8 cellular contexts compared by ENCODE assay signal in genomic region chr12:7190268-7191055, GRCh38. TPM values are rescaled to one million over a fixed set of nuclear protein-coding genes. Genes with fewer than 3 reads are reported as not detected.
A peak's percentile ranks its signal among the peaks of the same experiment; 100 is the strongest.
DNase-seq lines count a peak whose midpoint lies in the region; ATAC-seq and TF ChIP-seq lines count a peak whose summit lies in the region.

No MANE protein-coding gene starts in this region.

- no peaks in the 10 kb centered on the region for H3K27me3 Mint-ChIP-seq in central memory CD8-positive, alpha-beta T cell
- H3K27me3 Mint-ChIP-seq in stimulated activated naive CD8-positive, alpha-beta T cell treated with anti-CD3 and anti-CD28 coated beads, Interleukin-15, Interleukin-2, amounts not matched to agents 100 ng/mL and 50 ng/mL, for 24 hours = no peaks in the 10 kb centered on the region

- TF ChIP-seq CTCF in AG10803 (conservative IDR thresholded peaks at IDR 0.05; ENCODE audit: low read length) = no peak

- H3K4me3 Mint-ChIP-seq in central memory CD8-positive, alpha-beta T cell = peak overlapping the region; percentile 97
- H3K4me3 Mint-ChIP-seq in stimulated activated naive CD8-positive, alpha-beta T cell treated with anti-CD3 and anti-CD28 coated beads, Interleukin-15, Interleukin-2, amounts not matched to agents 100 ng/mL and 50 ng/mL, for 24 hours = peak overlapping the region; percentile 90

- H3K4me3 ChIP-seq in AG10803 (ENCODE audit: low read length) = peak overlapping the region; percentile 75
- H3K4me3 ChIP-seq in GM23248 = peak overlapping the region; percentile 72

- H3K9me3 ChIP-seq in GM23248 (ENCODE audit: low read depth) = no peaks in the 10 kb centered on the region

- in situ Hi-C loops in GM23248 (cut with MboI) = no loop called here

- H3K36me3 Mint-ChIP-seq in central memory CD8-positive, alpha-beta T cell (ENCODE audit: insufficient read depth) = peaks cover 10% of the 10 kb centered on the region
- peaks cover 32% of the 10 kb centered on the region for H3K36me3 Mint-ChIP-seq in stimulated activated naive CD8-positive, alpha-beta T cell treated with anti-CD3 and anti-CD28 coated beads, Interleukin-15, Interleukin-2, amounts not matched to agents 100 ng/mL and 50 ng/mL, for 24 hours (ENCODE audit: low read depth)

- H3K27ac ChIP-seq in GM23248 = no peak overlapping the region

- H4K20me1 ChIP-seq in GM23248 (ENCODE audit: insufficient read depth) = no peaks in the 10 kb centered on the region

- peak; percentile 20 for DNase-seq in AG10803 (ENCODE audit: low read depth)
- peak; percentile 74 for DNase-seq in GM23248
- peak; percentile 7 for DNase-seq in RPMI7951 (ENCODE audit: low read depth)
- DNase-seq in central memory CD8-positive, alpha-beta T cell (ENCODE audit: low spot score in 2 of 2) = no peak
- peak; percentile 57 for DNase-seq in left lobe of liver (ENCODE audit: low spot score)

- peak overlapping the region; percentile 84 for H3K9ac ChIP-seq in GM23248

- H3K9me2 ChIP-seq in GM23248 (ENCODE audit: insufficient read depth) = no peaks in the 10 kb centered on the region

- peaks cover 26% of the 10 kb centered on the region for H3K4me1 ChIP-seq in GM23248 (ENCODE audit: insufficient read depth)

- H3K36me3 ChIP-seq in GM23248 (ENCODE audit: low read depth) = no peaks in the 10 kb centered on the region; the same call in 1 of the 2 replicates

- H3F3A ChIP-seq in GM23248 (ENCODE audit: insufficient read depth) = peaks cover 16% of the 10 kb centered on the region; the same call in 1 of the 2 replicates

- H3K27ac Mint-ChIP-seq in central memory CD8-positive, alpha-beta T cell (ENCODE audit: low read depth) = peak overlapping the region; percentile 27
- peak overlapping the region; percentile 80 for H3K27ac Mint-ChIP-seq in stimulated activated naive CD8-positive, alpha-beta T cell treated with anti-CD3 and anti-CD28 coated beads, Interleukin-15, Interleukin-2, amounts not matched to agents 100 ng/mL and 50 ng/mL, for 24 hours

- no peaks in the 10 kb centered on the region for H3K27me3 ChIP-seq in GM23248 (replicated peaks; ENCODE audit: insufficient read depth)

- ATAC-seq in central memory CD8-positive, alpha-beta T cell (replicated peaks; ENCODE audit: extremely low read depth, poor library complexity, severe bottlenecking) = no peak
- ATAC-seq in left lobe of liver (peak; percentile 7), HG03460 (IDR thresholded peaks at IDR 0.05; ENCODE audit: unreplicated experiment) (no peak), GM19328 (IDR thresholded peaks at IDR 0.05; ENCODE audit: unreplicated experiment) (no peak)

- H3K79me2 ChIP-seq in GM23248 (ENCODE audit: insufficient read depth) = peaks cover 23% of the 10 kb centered on the region

- H3K9me3 Mint-ChIP-seq in central memory CD8-positive, alpha-beta T cell = no peaks in the 10 kb centered on the region
- H3K9me3 Mint-ChIP-seq in stimulated activated naive CD8-positive, alpha-beta T cell treated with anti-CD3 and anti-CD28 coated beads, Interleukin-15, Interleukin-2, amounts not matched to agents 100 ng/mL and 50 ng/mL, for 24 hours = no peaks in the 10 kb centered on the region

- H2AFZ ChIP-seq in GM23248 = peak overlapping the region; percentile 92

- peaks cover 52% of the 10 kb centered on the region for H3K4me1 Mint-ChIP-seq in central memory CD8-positive, alpha-beta T cell
- peaks cover 57% of the 10 kb centered on the region for H3K4me1 Mint-ChIP-seq in stimulated activated naive CD8-positive, alpha-beta T cell treated with anti-CD3 and anti-CD28 coated beads, Interleukin-15, Interleukin-2, amounts not matched to agents 100 ng/mL and 50 ng/mL, for 24 hours (ENCODE audit: low read depth)

- H3K4me2 ChIP-seq in GM23248 (ENCODE audit: unreplicated experiment) = peak overlapping the region; percentile 94

- WGBS in GM23248 (ENCODE audit: low coverage in 1 of 2, low lambda C conversion rate in 2 of 2, missing lambda C conversion rate in 2 of 2), 2 experiments = 19 to 21% methylated on average over 14 to 17 of the region's 17 CpGs

RNA-seq across cellular contexts. Expression of gene PEX5, which starts 1.0 kb away (rescaled TPM):
- total RNA-seq in GM23248 (2014; rRNA removed; shearing (Covaris generic)) = 22.3 and 27.8 TPM in 2 replicates
- 6.6 and 6.8 TPM in 2 replicates for polyA plus RNA-seq in GM23248 (2016; fragmentation: Nextera tagmentation; extraction: Ambion mirVana)
- total RNA-seq in RPMI7951 (2014; rRNA removed; shearing (Covaris generic)) = 16.1 and 17.7 TPM in 2 replicates
- total RNA-seq in left lobe of liver = 49.9 TPM

Comparison
In these comparisons a context has a peak if more than half of its experiments do, and no peak if none do; other contexts are left out.
1. DNase-seq: peak in AG10803 (single experiment), GM23248 (single experiment), RPMI7951 (single experiment) and left lobe of liver (single experiment); none in central memory CD8-positive, alpha-beta T cell (0 of 2).